7 cellular contexts compared by ENCODE assay signal in genomic region chr4:128950796-128951195, GRCh38.
"Had no signal": no experiment of that assay in that cellular context is flagged by ENCODE, and none has a peak within 500 bp of the region (broad histone marks: within the 10 kb centered on the region; RNA-seq: fewer than 3 reads in every experiment).

No MANE protein-coding gene starts in this region.

- H3K4me3 ChIP-seq: GM12878 had no signal

- DNase-seq: GDM1, GF-D8 had no signal

- ATAC-seq: GM12878 had no signal

- FAIRE-seq: GM12878, GM12891, GM12892, GM18507, GM19239 had no signal
